Comparison of ENCODE assay signal across 8 cellular contexts in the genomic region with DNA sequence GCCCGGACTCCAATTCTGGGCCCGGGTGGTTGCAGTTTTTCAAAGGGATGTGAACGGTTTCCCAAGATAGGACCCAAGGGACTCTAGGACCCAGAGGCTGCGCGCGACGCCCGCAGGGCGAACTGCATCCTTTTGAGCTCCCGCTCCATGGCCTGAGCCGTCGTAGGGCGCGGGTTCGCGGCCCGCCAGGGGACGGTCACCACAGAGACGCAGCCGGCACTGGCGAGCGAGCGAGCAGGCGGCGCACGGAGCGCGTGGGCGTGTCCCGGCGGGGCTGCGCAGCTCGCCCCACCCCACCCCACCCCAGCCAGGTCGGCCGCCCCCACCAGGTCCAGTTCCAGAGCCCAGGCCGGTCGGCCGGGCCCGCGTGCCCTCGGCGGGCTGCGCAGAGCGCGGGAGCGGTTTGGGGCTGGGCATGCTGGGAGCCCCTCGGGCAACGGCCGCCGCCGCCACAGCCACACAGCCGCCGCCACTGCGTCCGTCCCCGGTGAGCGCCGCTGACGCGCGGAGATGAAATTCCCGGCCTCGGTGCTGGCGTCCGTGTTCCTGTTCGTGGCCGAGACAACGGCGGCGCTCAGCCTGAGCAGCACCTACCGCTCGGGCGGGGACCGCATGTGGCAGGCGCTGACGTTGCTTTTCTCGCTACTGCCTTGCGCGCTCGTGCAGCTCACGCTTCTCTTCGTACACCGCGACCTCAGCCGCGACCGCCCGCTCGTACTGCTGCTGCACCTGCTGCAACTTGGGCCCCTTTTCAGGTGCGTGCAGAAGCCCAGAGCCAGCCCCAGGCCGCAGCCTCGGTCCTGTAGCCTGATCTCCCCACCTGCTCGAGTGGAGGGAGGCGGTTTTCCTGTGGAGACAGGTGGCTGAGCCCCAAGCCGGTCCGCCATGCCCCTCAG. TPM values are rescaled to one million over a fixed set of nuclear protein-coding genes. Genes with fewer than 3 reads are reported as not detected.
DNase-seq lines count a peak whose midpoint lies in the region; ATAC-seq and TF ChIP-seq lines count a peak whose summit lies in the region.

A gene with protein sequence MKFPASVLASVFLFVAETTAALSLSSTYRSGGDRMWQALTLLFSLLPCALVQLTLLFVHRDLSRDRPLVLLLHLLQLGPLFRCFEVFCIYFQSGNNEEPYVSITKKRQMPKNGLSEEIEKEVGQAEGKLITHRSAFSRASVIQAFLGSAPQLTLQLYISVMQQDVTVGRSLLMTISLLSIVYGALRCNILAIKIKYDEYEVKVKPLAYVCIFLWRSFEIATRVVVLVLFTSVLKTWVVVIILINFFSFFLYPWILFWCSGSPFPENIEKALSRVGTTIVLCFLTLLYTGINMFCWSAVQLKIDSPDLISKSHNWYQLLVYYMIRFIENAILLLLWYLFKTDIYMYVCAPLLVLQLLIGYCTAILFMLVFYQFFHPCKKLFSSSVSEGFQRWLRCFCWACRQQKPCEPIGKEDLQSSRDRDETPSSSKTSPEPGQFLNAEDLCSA (plus strand): TSS at position 340 of the 896 bp plus-strand sequence. CDS start 171 bp downstream, at position 511.

- H3K27ac ChIP-seq in ACC112 (ENCODE audit: low read depth, low read length) = no peak within 1 kb of the TSS
- H3K27ac ChIP-seq in osteoblast (ENCODE audit: low read depth, low read length) = no peak within 1 kb of the TSS
- H3K27ac ChIP-seq in uterus = peak within 1 kb of the TSS; percentile 27 to 62

- peak within 1 kb of the TSS; percentile 85 for H2AFZ ChIP-seq in ACC112 (ENCODE audit: low read length, unreplicated experiment)
- H2AFZ ChIP-seq in osteoblast (ENCODE audit: low read length) = peak within 1 kb of the TSS; percentile 62

- H3K4me3 ChIP-seq in ACC112 (ENCODE audit: low read depth, low read length) = peak within 1 kb of the TSS; percentile 74
- H3K4me3 ChIP-seq in osteoblast (ENCODE audit: insufficient read depth, low read length) = peak within 1 kb of the TSS; percentile 50
- H3K4me3 ChIP-seq in uterus = peak within 1 kb of the TSS in 1 of 2 donors; percentile 54

- TF ChIP-seq POLR2A in uterus (IDR thresholded peaks at IDR 0.05) = no peak

- intact Hi-C loops in Right ventricle myocardium superior (cut with DNase I) (no loop called here), uterus (cut with DNase I; ENCODE audit: low total_unique reads) (no loop called here)

- H3K9me3 ChIP-seq in osteoblast (ENCODE audit: low read depth, low read length) = no peaks in the 10 kb centered on the region
- no peaks in the 10 kb centered on the region for H3K9me3 ChIP-seq in uterus

- no peaks in the 10 kb centered on the region for H4K20me1 ChIP-seq in osteoblast (ENCODE audit: insufficient read depth, low read length)

- TF ChIP-seq CTCF in osteoblast (IDR thresholded peaks at IDR 0.05; ENCODE audit: extremely low read depth, low read depth, low read length) (no peak), uterus (IDR thresholded peaks at IDR 0.05) (no peak)

- DNase-seq in OCI-M2 (lab: John Stamatoyannopoulos, UW; ENCODE audit: unreplicated experiment) = peak; percentile 54
- DNase-seq in activated naive CD4-positive, alpha-beta T cell treated with anti-CD3 and anti-CD28 coated beads, Interleukin-2, amount 50 U/mL, for 16 hours = peak; percentile 31
- DNase-seq in Right ventricle myocardium superior = peak; percentile 62
- peak; percentile 58 for DNase-seq in osteoblast (ENCODE audit: insufficient read length, low spot score, missing footprints)
- peak; percentile 28 for DNase-seq in uterus

- no peaks in the 10 kb centered on the region for H3K79me2 ChIP-seq in ACC112 (ENCODE audit: control insufficient read depth, insufficient read depth, low read length, unreplicated experiment)
- no peaks in the 10 kb centered on the region for H3K79me2 ChIP-seq in osteoblast (ENCODE audit: insufficient read depth, low read length)

- H3K4me2 ChIP-seq in osteoblast (ENCODE audit: insufficient read depth, low read length) = peak within 1 kb of the TSS; percentile 51

- ATAC-seq in GM18858 (IDR thresholded peaks at IDR 0.05; ENCODE audit: unreplicated experiment) = peak; percentile 50
- peak; percentile 51 for ATAC-seq in HG03520 (IDR thresholded peaks at IDR 0.05; ENCODE audit: unreplicated experiment)
- ATAC-seq in Right ventricle myocardium superior (ENCODE audit: poor library complexity) = peak; percentile 86

- no peaks in the 10 kb centered on the region for H3K27me3 ChIP-seq in ACC112 (ENCODE audit: insufficient read depth, low read length)
- H3K27me3 ChIP-seq in osteoblast (ENCODE audit: insufficient read depth, low read length) = peaks cover 3% of the 10 kb centered on the region
- peaks cover 0 to 4% of the 10 kb centered on the region in 2 donors for H3K27me3 ChIP-seq in uterus

- peaks cover 6% of the 10 kb centered on the region for H3K4me1 ChIP-seq in ACC112 (ENCODE audit: control insufficient read depth, insufficient read depth, low read length, unreplicated experiment)
- no peaks in the 10 kb centered on the region for H3K4me1 ChIP-seq in osteoblast (ENCODE audit: insufficient read depth, low read length)
- H3K4me1 ChIP-seq in uterus = no peaks in the 10 kb centered on the region

- H3K36me3 ChIP-seq in ACC112 (ENCODE audit: insufficient read depth, low read length) (no peaks in the 10 kb centered on the region), osteoblast (ENCODE audit: insufficient read depth, low read length) (no peaks in the 10 kb centered on the region), uterus (no peaks in the 10 kb centered on the region)

RNA-seq across cellular contexts. Expression of the gene that starts here (rescaled TPM):
- total RNA-seq in Right ventricle myocardium superior (9.0 TPM), osteoblast (under 0.01 TPM in 2 replicates), uterus (1 to 10 TPM in 3 of 4 donors, under 1 TPM in 1; 0.26 to 5.0 (median 2.0) TPM)

Comparison
In these comparisons a context has a peak if more than half of its experiments do, and no peak if none do; other contexts are left out.
1. Peak in DNase-seq, H3K4me3 ChIP-seq and H3K4me2 ChIP-seq in osteoblast; RNA of the gene not detected or under 1 TPM.
2. H3K27ac ChIP-seq: peak in uterus (2 of 2); none in ACC112 (single experiment) and osteoblast (single experiment).
3. Peak in every context shown above with its lines, with median percentiles within 50 percentile points of each other: ATAC-seq and DNase-seq.